Comparison of ENCODE assay signal across 8 cellular contexts in the genomic region with DNA sequence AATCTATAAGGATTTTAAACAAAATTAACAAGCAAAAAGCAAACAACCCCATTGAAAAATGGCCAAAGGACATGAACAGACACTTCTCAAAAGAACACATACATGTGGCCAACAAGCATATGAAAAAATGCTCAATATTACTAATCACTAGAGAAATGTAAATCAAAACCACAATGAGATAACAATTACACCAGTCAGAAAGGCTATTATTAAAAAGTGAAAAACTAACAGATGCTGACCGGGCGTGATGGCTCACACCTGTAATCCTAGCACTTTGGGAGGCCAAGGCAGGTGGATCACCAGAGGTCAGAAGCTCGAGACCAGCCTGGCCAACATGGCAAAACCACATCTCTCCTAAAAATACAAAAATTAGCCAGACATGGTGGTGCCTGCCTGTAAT.
A peak's percentile ranks its signal among the peaks of the same experiment; 100 is the strongest.
DNase-seq lines count a peak whose midpoint lies in the region; ATAC-seq, FAIRE-seq and TF ChIP-seq lines count a peak whose summit lies in the region.
"Not testable (repeated sequence)": the region's sequence is repeated elsewhere in the genome, so short reads cannot be mapped to it uniquely, and the experiment has no call there.

No MANE protein-coding gene starts in this region.

- not testable (repeated sequence) for H4K20me1 ChIP-seq in GM12878 (ENCODE audit: control insufficient read depth, insufficient read depth)

- not testable (repeated sequence) for TF ChIP-seq POLR2A in GM12892 (IDR thresholded peaks at IDR 0.05; ENCODE audit: low read depth, low read length); GM12878 (IDR thresholded peaks at IDR 0.05; ENCODE audit: low read depth, low read length)

- not testable (repeated sequence) for H3K36me3 ChIP-seq in GM12878 (ENCODE audit: control insufficient read depth in 2 of 2, insufficient read depth in 2 of 2, low read length in 1 of 2)

- CTCF ChIA-PET in GM12878 (lab: Yijun Ruan, JAX), result not testable (repeated sequence)

- H3K27ac ChIP-seq in GM12878 (ENCODE audit: control insufficient read depth, insufficient read depth), result not testable (repeated sequence)

- SMC1A ChIA-PET in GM12878 (lab: Charles Lee; ENCODE audit: uncharacterized antibody, unreplicated experiment), result not testable (repeated sequence)

- RAD21 ChIA-PET in GM12878 (lab: Charles Lee; ENCODE audit: unreplicated experiment), result not testable (repeated sequence)

- intact Hi-C loops in GM12878 (cut with micrococcal nuclease; ENCODE audit: unreplicated experiment), result loop anchor here (2.0 to 5.0 kb wide), 2 partner anchors 45 to 415 kb away; no protein-coding TSS in a partner anchor

- not testable (repeated sequence) for TF ChIP-seq EP300 in GM12878 (IDR thresholded peaks at IDR 0.05; ENCODE audit: borderline replicate concordance in 1 of 2, control insufficient read depth in 1 of 2, low read depth in 2 of 2, low read length in 2 of 2)

- ATAC-seq in GM18858 (IDR thresholded peaks at IDR 0.05; ENCODE audit: unreplicated experiment), result peak; percentile 68
- ATAC-seq in GM19035 (IDR thresholded peaks at IDR 0.05; ENCODE audit: unreplicated experiment), result peak; percentile 84
- peak; percentile 75 for ATAC-seq in GM21529 (IDR thresholded peaks at IDR 0.05; ENCODE audit: unreplicated experiment)
- peak; percentile 79 for ATAC-seq in HG02678 (IDR thresholded peaks at IDR 0.05; ENCODE audit: unreplicated experiment)
- peak; percentile 78 for ATAC-seq in HG03095 (IDR thresholded peaks at IDR 0.05; ENCODE audit: unreplicated experiment)
- ATAC-seq in HG03442 (IDR thresholded peaks at IDR 0.05; ENCODE audit: unreplicated experiment), result peak; percentile 81
- peak; percentile 82 for ATAC-seq in GM12878

- BruUV-seq in GM12878 (replicated peaks; lab: Mats Ljungman, UMichigan), result not testable (repeated sequence)

- H3K4me3 ChIP-seq in GM12878, result not testable (repeated sequence)

- not testable (repeated sequence) for H2AFZ ChIP-seq in GM12878 (ENCODE audit: control insufficient read depth, low read depth, low read length)

- H3K79me2 ChIP-seq in GM12878 (ENCODE audit: control insufficient read depth, insufficient read depth, low read length), result not testable (repeated sequence)

- in situ Hi-C loops in GM12878 (cut with MboI), result not testable (repeated sequence)

- H3K4me2 ChIP-seq in GM12878 (ENCODE audit: control insufficient read depth, insufficient read depth), result not testable (repeated sequence)

- POLR2A ChIA-PET in GM12878 (lab: Charles Lee), result not testable (repeated sequence)

- not testable (repeated sequence) for TF ChIP-seq CTCF in GM12878 (IDR thresholded peaks at IDR 0.05 in 2 of 3, conservative IDR thresholded peaks at IDR 0.05 in 1 of 3; ENCODE audit: control insufficient read depth in 2 of 3, extremely low read depth in 1 of 3, insufficient read depth in 1 of 3, low read depth in 3 of 3, low read length in 3 of 3)

- FAIRE-seq in GM12892 (lab: Jason Lieb, UNC) (peak; percentile 85), GM12878 (lab: Jason Lieb, UNC) (peak; percentile 78)

- not testable (repeated sequence) for H3K9me3 ChIP-seq in GM12878 (replicated peaks; ENCODE audit: control insufficient read depth, insufficient read depth, low read length)

- not testable (repeated sequence) for TF ChIP-seq RAD21 in GM12878 (IDR thresholded peaks at IDR 0.05; ENCODE audit: insufficient read depth, low read depth, low read length)

- not testable (repeated sequence) for DNase-seq in GM12892 (ENCODE audit: insufficient read length); GM12878 (ENCODE audit: low read depth, low spot score)

- not testable (repeated sequence) for H3K4me1 ChIP-seq in GM12878 (ENCODE audit: control insufficient read depth, insufficient read depth, low read length)

- 2% methylated on average over 3 of the region's 3 CpGs for WGBS in GM12878 (ENCODE audit: insufficient coverage, insufficient replicate concordance, low lambda C conversion rate, missing lambda C conversion rate)

- H3K9ac ChIP-seq in GM12878 (ENCODE audit: control insufficient read depth, insufficient read depth, low read length), result not testable (repeated sequence)

- not testable (repeated sequence) for H3K27me3 ChIP-seq in GM12878 (replicated peaks in 1 of 2; ENCODE audit: control insufficient read depth in 2 of 2, insufficient read depth in 2 of 2, low read length in 1 of 2)

TF ChIP-seq in GM12878, 131 proteins besides CTCF, POLR2A, EP300 and RAD21 (continues in another document):
- TF ChIP-seq RUNX3 (IDR thresholded peaks at IDR 0.05; ENCODE audit: low read length) (peak; percentile 87), CREB1 (IDR thresholded peaks at IDR 0.05; ENCODE audit: low read depth) (0 out of 2 replicates have a peak, but pooled peaks have one; percentile 15), ZNF217 (IDR thresholded peaks at IDR 0.05) (0 out of 2 replicates have a peak, but pooled peaks have one; percentile 80), JUNB (IDR thresholded peaks at IDR 0.05) (peak; percentile 91), MTA2 (IDR thresholded peaks at IDR 0.05; ENCODE audit: low read depth) (peak; percentile 68), MEF2A (IDR thresholded peaks at IDR 0.05; ENCODE audit: insufficient read depth, low read depth, low read length) (peak; percentile 55; the same call in 1 of the 2 replicates), BCL11A (IDR thresholded peaks at IDR 0.05; ENCODE audit: low read depth, low read length) (0 out of 2 replicates have a peak, but pooled peaks have one; percentile 15), ATF7 (IDR thresholded peaks at IDR 0.05; ENCODE audit: low read depth) (peak; percentile 68), ETV6 (conservative IDR thresholded peaks at IDR 0.05 in 1 of 2, IDR thresholded peaks at IDR 0.05 in 1 of 2; ENCODE audit: borderline replicate concordance in 1 of 2, low read depth in 1 of 2) (peak in 1 of 2 experiments; percentile 44; a peak in 1 of 4 replicates), TCF3 (IDR thresholded peaks at IDR 0.05; ENCODE audit: borderline replicate concordance, insufficient read depth, low read depth, low read length) (0 out of 2 replicates have a peak, but pooled peaks have one; percentile 69), IKZF1 (conservative IDR thresholded peaks at IDR 0.05) (0 out of 2 replicates have a peak, but pooled peaks have one; percentile 13), BHLHE40 (IDR thresholded peaks at IDR 0.05; ENCODE audit: borderline replicate concordance in 1 of 2, low read depth in 2 of 2, low read length in 1 of 2) (peak in 1 of 2 experiments; percentile 50; a peak in 2 of 4 replicates), TCF12 (IDR thresholded peaks at IDR 0.05; ENCODE audit: low read depth, low read length) (peak; percentile 81; the same call in 1 of the 2 replicates), DPF2 (IDR thresholded peaks at IDR 0.05) (peak; percentile 28; the same call in 1 of the 2 replicates), NFIC (IDR thresholded peaks at IDR 0.05; ENCODE audit: low read depth, low read length) (peak; percentile 73; the same call in 1 of the 2 replicates), IRF4 (IDR thresholded peaks at IDR 0.05; ENCODE audit: low read depth, low read length) (peak; percentile 43; the same call in 1 of the 2 replicates), IKZF2 (IDR thresholded peaks at IDR 0.05) (peak in 1 of 2 experiments; percentile 32; a peak in 1 of 4 replicates), ZBED1 (IDR thresholded peaks at IDR 0.05; ENCODE audit: borderline replicate concordance) (peak; percentile 43; the same call in 1 of the 2 replicates), NR2F1 (conservative IDR thresholded peaks at IDR 0.05) (peak; percentile 47)
- TF ChIP-seq, protein P1, sequence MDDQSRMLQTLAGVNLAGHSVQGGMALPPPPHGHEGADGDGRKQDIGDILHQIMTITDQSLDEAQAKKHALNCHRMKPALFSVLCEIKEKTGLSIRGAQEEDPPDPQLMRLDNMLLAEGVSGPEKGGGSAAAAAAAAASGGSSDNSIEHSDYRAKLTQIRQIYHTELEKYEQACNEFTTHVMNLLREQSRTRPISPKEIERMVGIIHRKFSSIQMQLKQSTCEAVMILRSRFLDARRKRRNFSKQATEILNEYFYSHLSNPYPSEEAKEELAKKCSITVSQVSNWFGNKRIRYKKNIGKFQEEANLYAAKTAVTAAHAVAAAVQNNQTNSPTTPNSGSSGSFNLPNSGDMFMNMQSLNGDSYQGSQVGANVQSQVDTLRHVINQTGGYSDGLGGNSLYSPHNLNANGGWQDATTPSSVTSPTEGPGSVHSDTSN (IDR thresholded peaks at IDR 0.05; ENCODE audit: insufficient replicate concordance, low read depth, low read length), result peak; percentile 14
- TF ChIP-seq, protein P2, sequence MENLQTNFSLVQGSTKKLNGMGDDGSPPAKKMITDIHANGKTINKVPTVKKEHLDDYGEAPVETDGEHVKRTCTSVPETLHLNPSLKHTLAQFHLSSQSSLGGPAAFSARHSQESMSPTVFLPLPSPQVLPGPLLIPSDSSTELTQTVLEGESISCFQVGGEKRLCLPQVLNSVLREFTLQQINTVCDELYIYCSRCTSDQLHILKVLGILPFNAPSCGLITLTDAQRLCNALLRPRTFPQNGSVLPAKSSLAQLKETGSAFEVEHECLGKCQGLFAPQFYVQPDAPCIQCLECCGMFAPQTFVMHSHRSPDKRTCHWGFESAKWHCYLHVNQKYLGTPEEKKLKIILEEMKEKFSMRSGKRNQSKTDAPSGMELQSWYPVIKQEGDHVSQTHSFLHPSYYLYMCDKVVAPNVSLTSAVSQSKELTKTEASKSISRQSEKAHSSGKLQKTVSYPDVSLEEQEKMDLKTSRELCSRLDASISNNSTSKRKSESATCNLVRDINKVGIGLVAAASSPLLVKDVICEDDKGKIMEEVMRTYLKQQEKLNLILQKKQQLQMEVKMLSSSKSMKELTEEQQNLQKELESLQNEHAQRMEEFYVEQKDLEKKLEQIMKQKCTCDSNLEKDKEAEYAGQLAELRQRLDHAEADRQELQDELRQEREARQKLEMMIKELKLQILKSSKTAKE (IDR thresholded peaks at IDR 0.05; ENCODE audit: low read depth, poor library complexity, severe bottlenecking), result peak; percentile 31
- TF ChIP-seq, protein P3, sequence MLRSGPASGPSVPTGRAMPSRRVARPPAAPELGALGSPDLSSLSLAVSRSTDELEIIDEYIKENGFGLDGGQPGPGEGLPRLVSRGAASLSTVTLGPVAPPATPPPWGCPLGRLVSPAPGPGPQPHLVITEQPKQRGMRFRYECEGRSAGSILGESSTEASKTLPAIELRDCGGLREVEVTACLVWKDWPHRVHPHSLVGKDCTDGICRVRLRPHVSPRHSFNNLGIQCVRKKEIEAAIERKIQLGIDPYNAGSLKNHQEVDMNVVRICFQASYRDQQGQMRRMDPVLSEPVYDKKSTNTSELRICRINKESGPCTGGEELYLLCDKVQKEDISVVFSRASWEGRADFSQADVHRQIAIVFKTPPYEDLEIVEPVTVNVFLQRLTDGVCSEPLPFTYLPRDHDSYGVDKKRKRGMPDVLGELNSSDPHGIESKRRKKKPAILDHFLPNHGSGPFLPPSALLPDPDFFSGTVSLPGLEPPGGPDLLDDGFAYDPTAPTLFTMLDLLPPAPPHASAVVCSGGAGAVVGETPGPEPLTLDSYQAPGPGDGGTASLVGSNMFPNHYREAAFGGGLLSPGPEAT (IDR thresholded peaks at IDR 0.05; ENCODE audit: low read depth), result 0 out of 2 replicates have a peak, but pooled peaks have one; percentile 19
